In genomic region chr14:104199266-104199665, GRCh38 we compare ENCODE assay signal across 17 cellular contexts.
"Had no signal": no experiment of that assay in that cellular context is flagged by ENCODE, and none has a peak within 500 bp of the region (broad histone marks: within the 10 kb centered on the region; RNA-seq: fewer than 3 reads in every experiment).

No MANE protein-coding gene starts in this region.

- H3K9me3 ChIP-seq: MG63, SJSA1 had no signal

- H3K4me1 ChIP-seq: SJSA1 had no signal

- H3K4me3 ChIP-seq: MG63, SJSA1, SK-N-MC had no signal

- H3K36me3 ChIP-seq: MG63, SJSA1 had no signal

- H3K27me3 ChIP-seq: MG63 had no signal

- DNase-seq: KBM-7, MG63, NCI-H1092, NCI-H1105 treated with DMSO at 0.1 percent for 48 hours, NCI-H1417 treated with DMSO at 0.1 percent for 48 hours, NCI-H146, NCI-H1694 treated with DMSO at 0.1 percent for 48 hours, NCI-H1930, NCI-H2107, NCI-H2227 treated with DMSO at 0.1 percent for 48 hours, NCI-H526 treated with DMSO at 0.1 percent for 48 hours, NCI-H82, Right ventricle myocardium superior, RPMI8226, SIG-M5 had no signal

- H3K27ac ChIP-seq: SJSA1, SK-N-MC had no signal
